9 cellular contexts compared by ENCODE assay signal in the genomic region with DNA sequence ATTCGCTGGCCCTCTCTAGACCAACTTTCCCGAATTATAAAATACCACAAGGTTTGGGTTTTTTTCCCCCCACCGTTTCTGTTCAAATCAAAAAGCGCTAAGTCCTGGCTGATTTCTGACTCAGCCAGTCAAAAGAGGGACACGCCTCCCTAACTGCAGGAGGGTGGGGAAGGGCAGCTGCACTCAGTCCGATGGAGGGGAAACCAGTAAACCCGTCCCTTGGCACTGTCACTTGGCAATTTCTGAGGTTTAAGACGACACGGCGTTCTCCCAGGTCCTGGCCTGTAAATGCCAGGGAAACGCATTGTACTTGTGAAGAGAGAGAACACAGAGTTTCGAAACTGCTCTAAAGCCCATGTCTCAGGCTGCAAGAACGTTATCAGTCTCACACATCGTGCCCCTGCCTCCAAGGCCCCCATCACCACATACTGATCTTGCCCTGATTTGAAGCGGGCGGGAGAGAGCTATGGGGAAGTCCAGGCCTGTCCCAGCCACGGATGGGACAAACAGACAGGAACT. TPM values are rescaled to one million over a fixed set of nuclear protein-coding genes. Genes with fewer than 3 reads are reported as not detected.
DNase-seq lines count a peak whose midpoint lies in the region; ATAC-seq and TF ChIP-seq lines count a peak whose summit lies in the region.
"Had no signal": no experiment of that assay in that cellular context is flagged by ENCODE, and none has a peak within 500 bp of the region (broad histone marks: within the 10 kb centered on the region; RNA-seq: fewer than 3 reads in every experiment).

No MANE protein-coding gene starts in this region.

- H3K27me3 ChIP-seq in AG04450 (ENCODE audit: control insufficient read depth, insufficient read depth, low read length) (no peaks in the 10 kb centered on the region), muscle layer of duodenum (ENCODE audit: low read depth, low read length) (no peaks in the 10 kb centered on the region)

- intact Hi-C loops in dendritic cell treated with granulocyte-macrophage colony-stimulating factor and Interleukin-4, amounts not matched to agents 40 ng/mL and 50 ng/mL, for 4 days (cut with micrococcal nuclease) = no loop called here

- H3K4me1 Mint-ChIP-seq in dendritic cell treated with granulocyte-macrophage colony-stimulating factor and Interleukin-4, amounts not matched to agents 40 ng/mL and 50 ng/mL, for 4 days (ENCODE audit: low read depth) = peaks cover 34% of the 10 kb centered on the region

- CTCF ChIA-PET in AG04450 (lab: Charles Lee) = interaction anchor here (0.6 to 0.8 kb wide), 2 partner anchors 64 to 158 kb away, joined by 3 read pairs; no protein-coding TSS in a partner anchor

- TF ChIP-seq EP300 in Ishikawa (IDR thresholded peaks at IDR 0.05; ENCODE audit: borderline replicate concordance) = no peak

- no peaks in the 10 kb centered on the region for H3K36me3 ChIP-seq in muscle layer of duodenum (ENCODE audit: control insufficient read depth in 1 of 2, insufficient read depth in 2 of 2, low read length in 2 of 2)

- peak; percentile 20 for DNase-seq in AG04450 (ENCODE audit: low read depth, low spot score)
- DNase-seq in SHP77 (lab: John Stamatoyannopoulos, UW) = no peak
- DNase-seq in RKO (ENCODE audit: low spot score) = no peak
- DNase-seq: activated T-cell treated with anti-CD3 and anti-CD28 coated beads, Interleukin-2, amount 50 U/mL, for 4 hours had no signal

- TF ChIP-seq RAD21 in Ishikawa (IDR thresholded peaks at IDR 0.05; ENCODE audit: low read depth) = no peak

- POLR2A ChIA-PET in AG04450 (lab: Yijun Ruan, JAX) = interaction anchor here (1.7 kb wide), 1 partner anchor 13 kb away, joined by 7 read pairs; no protein-coding TSS in a partner anchor

- no peaks in the 10 kb centered on the region for H3K36me3 Mint-ChIP-seq in dendritic cell treated with granulocyte-macrophage colony-stimulating factor and Interleukin-4, amounts not matched to agents 40 ng/mL and 50 ng/mL, for 4 days (ENCODE audit: low read depth)

- H3K4me3 ChIP-seq in AG04450 (ENCODE audit: low read depth, low read length) (peak overlapping the region; percentile 52), muscle layer of duodenum (ENCODE audit: low read depth in 1 of 2, low read length in 2 of 2) (no peak overlapping the region)

- peaks cover 0 to 7% of the 10 kb centered on the region in 2 donors for H3K4me1 ChIP-seq in muscle layer of duodenum (ENCODE audit: control insufficient read depth in 1 of 2, insufficient read depth in 2 of 2, low read length in 2 of 2)

- H3K27ac Mint-ChIP-seq in dendritic cell treated with granulocyte-macrophage colony-stimulating factor and Interleukin-4, amounts not matched to agents 40 ng/mL and 50 ng/mL, for 4 days = peak overlapping the region; percentile 28

- H3K9me3 ChIP-seq in AG04450 (ENCODE audit: control insufficient read depth, insufficient read depth, low read length) = no peaks in the 10 kb centered on the region
- no peaks in the 10 kb centered on the region for H3K9me3 ChIP-seq in muscle layer of duodenum (ENCODE audit: control insufficient read depth in 1 of 2, low read length in 2 of 2)

- H3K9me3 Mint-ChIP-seq in dendritic cell treated with granulocyte-macrophage colony-stimulating factor and Interleukin-4, amounts not matched to agents 40 ng/mL and 50 ng/mL, for 4 days = no peaks in the 10 kb centered on the region
- H3K9me3 Mint-ChIP-seq: activated T-cell treated with anti-CD3 and anti-CD28 coated beads, Interleukin-2, amount 50 U/mL, for 4 hours had no signal

- no peak for TF ChIP-seq CTCF in AG04450 (IDR thresholded peaks at IDR 0.05; ENCODE audit: low read depth, low read length)

- no peaks in the 10 kb centered on the region for H3K27me3 Mint-ChIP-seq in dendritic cell treated with granulocyte-macrophage colony-stimulating factor and Interleukin-4, amounts not matched to agents 40 ng/mL and 50 ng/mL, for 4 days

- H3K27ac ChIP-seq in AG04450 (ENCODE audit: low read depth, low read length) (peak overlapping the region; percentile 85), muscle layer of duodenum (ENCODE audit: low read length) (peak overlapping the region; percentile 49)

- ATAC-seq in HG03097 (IDR thresholded peaks at IDR 0.05; ENCODE audit: low FRiP score, unreplicated experiment) (no peak), GM21786 (IDR thresholded peaks at IDR 0.05; ENCODE audit: unreplicated experiment) (no peak)

- H3K4me3 Mint-ChIP-seq in dendritic cell treated with granulocyte-macrophage colony-stimulating factor and Interleukin-4, amounts not matched to agents 40 ng/mL and 50 ng/mL, for 4 days = peak overlapping the region; percentile 21
- H3K4me3 Mint-ChIP-seq: activated T-cell treated with anti-CD3 and anti-CD28 coated beads, Interleukin-2, amount 50 U/mL, for 4 hours had no signal

TF ChIP-seq in Ishikawa, 13 proteins besides CTCF, POLR2A, EP300 and RAD21:
- TF ChIP-seq, protein P1, sequence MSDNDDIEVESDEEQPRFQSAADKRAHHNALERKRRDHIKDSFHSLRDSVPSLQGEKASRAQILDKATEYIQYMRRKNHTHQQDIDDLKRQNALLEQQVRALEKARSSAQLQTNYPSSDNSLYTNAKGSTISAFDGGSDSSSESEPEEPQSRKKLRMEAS (IDR thresholded peaks at IDR 0.05) = 0 out of 2 replicates have a peak, but pooled peaks have one; percentile 34
- TF ChIP-seq TCF12 (IDR thresholded peaks at IDR 0.05; ENCODE audit: low read depth) (no peak), FOXM1 (IDR thresholded peaks at IDR 0.05; ENCODE audit: borderline replicate concordance, low read depth) (peak; percentile 92), NFIC (IDR thresholded peaks at IDR 0.05) (no peak; the same call in 1 of the 2 replicates), ZBTB7A (IDR thresholded peaks at IDR 0.05; ENCODE audit: low read depth) (no peak), TEAD4 (IDR thresholded peaks at IDR 0.05) (no peak), TAF1 (IDR thresholded peaks at IDR 0.05; ENCODE audit: low read depth) (peak; percentile 42; the same call in 1 of the 2 replicates), CEBPB (IDR thresholded peaks at IDR 0.05) (no peak)
- TF ChIP-seq, protein P2, sequence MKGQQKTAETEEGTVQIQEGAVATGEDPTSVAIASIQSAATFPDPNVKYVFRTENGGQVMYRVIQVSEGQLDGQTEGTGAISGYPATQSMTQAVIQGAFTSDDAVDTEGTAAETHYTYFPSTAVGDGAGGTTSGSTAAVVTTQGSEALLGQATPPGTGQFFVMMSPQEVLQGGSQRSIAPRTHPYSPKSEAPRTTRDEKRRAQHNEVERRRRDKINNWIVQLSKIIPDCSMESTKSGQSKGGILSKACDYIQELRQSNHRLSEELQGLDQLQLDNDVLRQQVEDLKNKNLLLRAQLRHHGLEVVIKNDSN (IDR thresholded peaks at IDR 0.05) = no peak
- TF ChIP-seq, protein P3, sequence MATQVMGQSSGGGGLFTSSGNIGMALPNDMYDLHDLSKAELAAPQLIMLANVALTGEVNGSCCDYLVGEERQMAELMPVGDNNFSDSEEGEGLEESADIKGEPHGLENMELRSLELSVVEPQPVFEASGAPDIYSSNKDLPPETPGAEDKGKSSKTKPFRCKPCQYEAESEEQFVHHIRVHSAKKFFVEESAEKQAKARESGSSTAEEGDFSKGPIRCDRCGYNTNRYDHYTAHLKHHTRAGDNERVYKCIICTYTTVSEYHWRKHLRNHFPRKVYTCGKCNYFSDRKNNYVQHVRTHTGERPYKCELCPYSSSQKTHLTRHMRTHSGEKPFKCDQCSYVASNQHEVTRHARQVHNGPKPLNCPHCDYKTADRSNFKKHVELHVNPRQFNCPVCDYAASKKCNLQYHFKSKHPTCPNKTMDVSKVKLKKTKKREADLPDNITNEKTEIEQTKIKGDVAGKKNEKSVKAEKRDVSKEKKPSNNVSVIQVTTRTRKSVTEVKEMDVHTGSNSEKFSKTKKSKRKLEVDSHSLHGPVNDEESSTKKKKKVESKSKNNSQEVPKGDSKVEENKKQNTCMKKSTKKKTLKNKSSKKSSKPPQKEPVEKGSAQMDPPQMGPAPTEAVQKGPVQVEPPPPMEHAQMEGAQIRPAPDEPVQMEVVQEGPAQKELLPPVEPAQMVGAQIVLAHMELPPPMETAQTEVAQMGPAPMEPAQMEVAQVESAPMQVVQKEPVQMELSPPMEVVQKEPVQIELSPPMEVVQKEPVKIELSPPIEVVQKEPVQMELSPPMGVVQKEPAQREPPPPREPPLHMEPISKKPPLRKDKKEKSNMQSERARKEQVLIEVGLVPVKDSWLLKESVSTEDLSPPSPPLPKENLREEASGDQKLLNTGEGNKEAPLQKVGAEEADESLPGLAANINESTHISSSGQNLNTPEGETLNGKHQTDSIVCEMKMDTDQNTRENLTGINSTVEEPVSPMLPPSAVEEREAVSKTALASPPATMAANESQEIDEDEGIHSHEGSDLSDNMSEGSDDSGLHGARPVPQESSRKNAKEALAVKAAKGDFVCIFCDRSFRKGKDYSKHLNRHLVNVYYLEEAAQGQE (IDR thresholded peaks at IDR 0.05; ENCODE audit: low read depth) = no peak

RNA-seq across cellular contexts. Expression of gene ZFHX3, which starts 57.9 kb away (rescaled TPM):
- 3.3 and 4.2 TPM in 2 replicates for polyA plus RNA-seq in AG04450 (2011; rRNA removed)
- polyA minus RNA-seq in AG04450 (2011; rRNA and poly(A)+ RNA removed) = 11.1 and 12.1 TPM in 2 replicates
